Comparison of ENCODE assay signal across 30 cellular contexts in the genomic region with DNA sequence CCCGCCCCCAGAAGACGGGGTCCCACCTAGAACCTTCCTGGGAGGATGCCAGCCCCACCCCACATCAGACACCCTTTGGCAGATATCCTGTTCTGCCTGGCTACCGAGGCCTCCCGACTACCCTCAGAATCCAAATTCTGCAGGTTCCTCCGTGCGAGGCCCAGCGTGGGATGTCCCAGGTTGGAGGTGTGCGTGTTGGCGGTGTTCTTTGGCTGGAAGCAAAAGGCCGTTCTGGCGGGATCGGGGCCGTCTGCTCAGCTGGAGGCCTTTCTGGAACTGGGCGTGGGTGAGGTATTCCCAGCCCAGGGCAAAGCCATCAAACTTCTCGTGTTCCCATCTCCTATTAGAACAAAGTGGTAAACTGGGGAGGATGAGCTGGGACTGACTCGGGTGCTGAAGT.
"Had no signal": no experiment of that assay in that cellular context is flagged by ENCODE, and none has a peak within 500 bp of the region (broad histone marks: within the 10 kb centered on the region; RNA-seq: fewer than 3 reads in every experiment).

No MANE protein-coding gene starts in this region.

- H3K4me1 Mint-ChIP-seq: immature natural killer cell; stimulated activated memory B cell treated with anti-CD40 and anti-IgM and Interleukin-4, amounts not matched to agents 10 μg/mL and 1 μg/mL and 100 μg/mL, for 72 hours; stimulated activated naive CD8-positive, alpha-beta T cell treated with anti-CD3 and anti-CD28 coated beads, Interleukin-15, amount 100 ng/mL, for 72 hours had no signal

- H3K9me3 Mint-ChIP-seq: immature natural killer cell; naive thymus-derived CD4-positive, alpha-beta T cell; natural killer cell treated with Interleukin-12 subunit alpha and Interleukin-12 subunit beta and Interleukin-15 and Interleukin-18, amount 100 ng/mL, for 72 hours; stimulated activated memory B cell treated with anti-CD40 and anti-IgM and Interleukin-4, amounts not matched to agents 10 μg/mL and 1 μg/mL and 100 μg/mL, for 72 hours; stimulated activated naive CD8-positive, alpha-beta T cell treated with anti-CD3 and anti-CD28 coated beads, Interleukin-15, amount 100 ng/mL, for 72 hours had no signal

- H3K27me3 ChIP-seq: left lung, pancreas, thyroid gland, transverse colon, upper lobe of left lung, vagina had no signal

- H3K27ac ChIP-seq: left lung, pancreas, prostate gland, skin epidermis, thyroid gland, transverse colon, upper lobe of left lung, vagina had no signal

- ATAC-seq: left colon; left lung; mucosa of descending colon; naive thymus-derived CD4-positive, alpha-beta T cell; natural killer cell treated with Interleukin-12 subunit alpha and Interleukin-12 subunit beta and Interleukin-15 and Interleukin-18, amount 100 ng/mL, for 72 hours; pancreas; right cardiac atrium; sciatic nerve; stimulated activated memory B cell treated with anti-CD40 and anti-IgM and Interleukin-4, amounts not matched to agents 10 μg/mL and 1 μg/mL and 100 μg/mL, for 72 hours; stimulated activated naive CD8-positive, alpha-beta T cell treated with anti-CD3 and anti-CD28 coated beads, Interleukin-15, amount 100 ng/mL, for 72 hours had no signal

- H3K4me1 ChIP-seq: left lung, pancreas, prostate gland, thyroid gland, upper lobe of left lung, vagina had no signal

- H3K36me3 Mint-ChIP-seq: natural killer cell treated with Interleukin-12 subunit alpha and Interleukin-12 subunit beta and Interleukin-15 and Interleukin-18, amount 100 ng/mL, for 72 hours had no signal

- H3K27me3 Mint-ChIP-seq: naive thymus-derived CD4-positive, alpha-beta T cell; natural killer cell treated with Interleukin-12 subunit alpha and Interleukin-12 subunit beta and Interleukin-15 and Interleukin-18, amount 100 ng/mL, for 72 hours; stimulated activated memory B cell treated with anti-CD40 and anti-IgM and Interleukin-4, amounts not matched to agents 10 μg/mL and 1 μg/mL and 100 μg/mL, for 72 hours; stimulated activated naive CD8-positive, alpha-beta T cell treated with anti-CD3 and anti-CD28 coated beads, Interleukin-15, amount 100 ng/mL, for 72 hours had no signal

- FAIRE-seq: islet of Langerhans, kidney, pancreas had no signal

- H3K27ac Mint-ChIP-seq: immature natural killer cell; naive thymus-derived CD4-positive, alpha-beta T cell; natural killer cell treated with Interleukin-12 subunit alpha and Interleukin-12 subunit beta and Interleukin-15 and Interleukin-18, amount 100 ng/mL, for 72 hours; stimulated activated memory B cell treated with anti-CD40 and anti-IgM and Interleukin-4, amounts not matched to agents 10 μg/mL and 1 μg/mL and 100 μg/mL, for 72 hours; stimulated activated naive CD8-positive, alpha-beta T cell treated with anti-CD3 and anti-CD28 coated beads, Interleukin-15, amount 100 ng/mL, for 72 hours had no signal

- H3K4me3 ChIP-seq: left lung, lung, mucosa of descending colon, pancreas, prostate gland, skin epidermis, thyroid gland, transverse colon, upper lobe of left lung, vagina had no signal

- H3K36me3 ChIP-seq: transverse colon had no signal

- DNase-seq: hippocampal formation; immature natural killer cell; left colon; left lung; midbrain; naive thymus-derived CD4-positive, alpha-beta T cell; nucleus accumbens; retina; right cardiac atrium; stimulated activated CD4-positive, alpha-beta T cell treated with anti-CD3 and anti-CD28 coated beads, Interleukin-1b, Interleukin-23, amount 100 ng/mL, for 48 hours; stimulated activated CD4-positive, alpha-beta T cell treated with anti-CD3 and anti-CD28 coated beads, Interleukin-2, amount 100 ng/mL, for 48 hours; stimulated activated CD4-positive, alpha-beta T cell treated with anti-CD3 and anti-CD28 coated beads, Interleukin-4, amount 100 ng/mL, for 4 hours; stimulated activated CD8-positive, alpha-beta memory T cell treated with anti-CD3 and anti-CD28 coated beads, Interleukin-4, amount 100 ng/mL, for 48 hours; stimulated activated naive CD4-positive, alpha-beta T cell treated with Interleukin-2 at 50 U/mL for 16 hours; stimulated activated naive CD8-positive, alpha-beta T cell treated with anti-CD3 and anti-CD28 coated beads, Interleukin-15, amount 100 ng/mL, for 72 hours; substantia nigra; thyroid gland; transverse colon had no signal

- H3K9me3 ChIP-seq: left lung, mucosa of descending colon, pancreas, prostate gland, thyroid gland, transverse colon, upper lobe of left lung, vagina had no signal

- H3K4me3 Mint-ChIP-seq: immature natural killer cell; naive thymus-derived CD4-positive, alpha-beta T cell; natural killer cell treated with Interleukin-12 subunit alpha and Interleukin-12 subunit beta and Interleukin-15 and Interleukin-18, amount 100 ng/mL, for 72 hours; stimulated activated memory B cell treated with anti-CD40 and anti-IgM and Interleukin-4, amounts not matched to agents 10 μg/mL and 1 μg/mL and 100 μg/mL, for 72 hours; stimulated activated naive CD8-positive, alpha-beta T cell treated with anti-CD3 and anti-CD28 coated beads, Interleukin-15, amount 100 ng/mL, for 72 hours had no signal
